ENCODE assay signal across 8 cellular contexts in genomic region chr10:113056468-113057021, GRCh38.
DNase-seq lines count a peak whose midpoint lies in the region; ATAC-seq and TF ChIP-seq lines count a peak whose summit lies in the region.
"Had no signal": no experiment of that assay in that cellular context is flagged by ENCODE, and none has a peak within 500 bp of the region (broad histone marks: within the 10 kb centered on the region; RNA-seq: fewer than 3 reads in every experiment).

No MANE protein-coding gene starts in this region.

- ATAC-seq in HG03565 (IDR thresholded peaks at IDR 0.05; ENCODE audit: unreplicated experiment) = no peak

- intact Hi-C loops in transverse colon (cut with DNase I; ENCODE audit: low total_unique reads) = no loop called here

- TF ChIP-seq CTCF in HEK293 (tag by site-specific recombination; IDR thresholded peaks at IDR 0.05) (no peak), transverse colon (IDR thresholded peaks at IDR 0.05) (no peak)

- H3K27me3 ChIP-seq in transverse colon = no peaks in the 10 kb centered on the region

- H3K27ac ChIP-seq in HEK293 (ENCODE audit: extremely low read depth, low read depth, low read length) = peak overlapping the region; percentile 48; the same call in 1 of the 2 replicates
- peak overlapping the region; percentile 28 to 85 (median 68) for H3K27ac ChIP-seq in transverse colon

- DNase-seq in amniotic stem cell (lab: John Stamatoyannopoulos, UW) (peak; percentile 16), iris pigment epithelial cell (ENCODE audit: low read depth) (peak; percentile 74), transverse colon (no peak), superior temporal gyrus (ENCODE audit: extremely low spot score) (no peak), NCI-H2029 treated with DMSO at 0.1 percent for 48 hours (lab: John Stamatoyannopoulos, UW) (no peak)
- DNase-seq: MV-4-11 had no signal

- H3K4me1 ChIP-seq in HEK293 (ENCODE audit: control insufficient read depth, insufficient read depth, low read length) (peaks cover 38% of the 10 kb centered on the region), transverse colon (peaks cover 39 to 65% (median 47%) of the 10 kb centered on the region in 4 donors)

- TF ChIP-seq POLR2A in transverse colon (IDR thresholded peaks at IDR 0.05) = no peak

- TF ChIP-seq EP300 in transverse colon (IDR thresholded peaks at IDR 0.05; ENCODE audit: low read depth) = no peak

- H3K36me3 ChIP-seq in HEK293 (ENCODE audit: control insufficient read depth in 2 of 2, insufficient read depth in 1 of 2, low read length in 2 of 2) (no peaks in the 10 kb centered on the region), transverse colon (no peaks in the 10 kb centered on the region)

- H3K9me3 ChIP-seq in HEK293 (ENCODE audit: control insufficient read depth, insufficient read depth, low read depth, low read length) (no peaks in the 10 kb centered on the region), transverse colon (no peaks in the 10 kb centered on the region)

- WGBS in transverse colon (ENCODE audit: low coverage in 1 of 2), 2 donors = 64 to 72% methylated on average over 4 to 8 of the region's 8 CpGs

- H3K4me3 ChIP-seq in HEK293 (ENCODE audit: low read depth, low read length) (no peak overlapping the region), transverse colon (no peak overlapping the region)

- POLR2A ChIA-PET in HEK293 (lab: Yijun Ruan, JAX) = interaction anchor here (1.2 kb wide), 1 partner anchor 17 kb away, joined by 5 read pairs; no protein-coding TSS in a partner anchor

- CTCF ChIA-PET in HEK293 (lab: Yijun Ruan, JAX) = interaction anchor here (0.6 to 0.7 kb wide), 2 partner anchors 10 to 584 kb away, joined by 3 to 6 read pairs; no protein-coding TSS in a partner anchor

- in situ Hi-C loops in transverse colon (cut with MboI; ENCODE audit: low pct_ligation_motif_present in 1 of 4, low pct_unique_long_range_greater_than_20kb in 1 of 4, low sequenced_read_pairs in 3 of 4) = no loop called here

TF ChIP-seq in HEK293, 187 proteins besides CTCF, POLR2A, EP300 and RAD21 (continues in another document):
- TF ChIP-seq ZNF626 (tag by site-specific recombination; IDR thresholded peaks at IDR 0.05) = no peak
- 0 out of 2 replicates have a peak, but pooled peaks have one; percentile 39 for TF ChIP-seq ZNF24 (tag by site-specific recombination; IDR thresholded peaks at IDR 0.05)
- TF ChIP-seq ZNF660 (tag by site-specific recombination; IDR thresholded peaks at IDR 0.05) = peak; percentile 55; the same call in 1 of the 2 replicates
- TF ChIP-seq ZNF148 (tag by site-specific recombination; IDR thresholded peaks at IDR 0.05; ENCODE audit: borderline replicate concordance) = no peak
- TF ChIP-seq ZNF354C (tag by site-specific recombination; IDR thresholded peaks at IDR 0.05; ENCODE audit: borderline replicate concordance, low read depth) = no peak
- 0 out of 2 replicates have a peak, but pooled peaks have one; percentile 27 for TF ChIP-seq PRDM10 (tag by site-specific recombination; IDR thresholded peaks at IDR 0.05)
- peak; percentile 32; the same call in 1 of the 2 replicates for TF ChIP-seq ZBTB21 (tag by site-specific recombination; IDR thresholded peaks at IDR 0.05)
- 0 out of 2 replicates have a peak, but pooled peaks have one; percentile 28 for TF ChIP-seq ZNF335 (tag by site-specific recombination; conservative IDR thresholded peaks at IDR 0.05)
- peak; percentile 61 for TF ChIP-seq ZFHX2 (tag by site-specific recombination; conservative IDR thresholded peaks at IDR 0.05)
- TF ChIP-seq ZNF366 (tag by site-specific recombination; conservative IDR thresholded peaks at IDR 0.05) = 0 out of 2 replicates have a peak, but pooled peaks have one; percentile 24
- TF ChIP-seq INSM2 (tag by site-specific recombination; IDR thresholded peaks at IDR 0.05) = peak; percentile 46; the same call in 1 of the 2 replicates
- peak; percentile 83 for TF ChIP-seq PRDM6 (tag by site-specific recombination; IDR thresholded peaks at IDR 0.05)
- 0 out of 2 replicates have a peak, but pooled peaks have one; percentile 21 for TF ChIP-seq ZBTB20 (tag by site-specific recombination; IDR thresholded peaks at IDR 0.05)
- TF ChIP-seq ZNF239 (tag by site-specific recombination; IDR thresholded peaks at IDR 0.05) = no peak
- peak; percentile 58 for TF ChIP-seq SP7 (tag by site-specific recombination; IDR thresholded peaks at IDR 0.05)
- TF ChIP-seq ZNF138 (tag by site-specific recombination; IDR thresholded peaks at IDR 0.05; ENCODE audit: borderline replicate concordance) = no peak
- TF ChIP-seq ZNF362 (tag by site-specific recombination; IDR thresholded peaks at IDR 0.05) = peak; percentile 55; the same call in 1 of the 2 replicates

Comparison
In these comparisons a context has a peak if more than half of its experiments do, and no peak if none do; other contexts are left out.
1. DNase-seq: peak in amniotic stem cell (single experiment) and iris pigment epithelial cell (single experiment); none in transverse colon (single experiment), superior temporal gyrus (single experiment) and NCI-H2029 treated with DMSO at 0.1 percent for 48 hours (single experiment).